ENCODE assay signal across 20 cellular contexts in genomic region chr13:102697264-102697663, GRCh38. TPM values are rescaled to one million over a fixed set of nuclear protein-coding genes. Genes with fewer than 3 reads are reported as not detected.
DNase-seq lines count a peak whose midpoint lies in the region; ATAC-seq and TF ChIP-seq lines count a peak whose summit lies in the region.
"Had no signal": no experiment of that assay in that cellular context is flagged by ENCODE, and none has a peak within 500 bp of the region (broad histone marks: within the 10 kb centered on the region; RNA-seq: fewer than 3 reads in every experiment).

No MANE protein-coding gene starts in this region.

- H3K9ac ChIP-seq in neural progenitor cell: no peak overlapping the region
- no peak overlapping the region for H3K9ac ChIP-seq in skeletal muscle tissue (ENCODE audit: low read depth in 1 of 3, low read length in 3 of 3)
- H3K9ac ChIP-seq: BLaER1 treated with 17β-estradiol and CSF1 and Interleukin-3, amounts not matched to agents 10 nM and 100 nM had no signal

- H3K27ac ChIP-seq in neural progenitor cell (no peak overlapping the region), skeletal muscle tissue (ENCODE audit: low read depth, low read length) (peak overlapping the region; percentile 28)
- H3K27ac ChIP-seq: 22Rv1; A549; BLaER1 treated with 17β-estradiol and CSF1 and Interleukin-3, amounts not matched to agents 10 nM and 100 nM; C4-2B had no signal

- H3K4me1 ChIP-seq in neural progenitor cell (peaks cover 29% of the 10 kb centered on the region), skeletal muscle tissue (ENCODE audit: control insufficient read depth in 3 of 3, insufficient read depth in 3 of 3, low read length in 3 of 3) (peaks cover 17 to 46% (median 44%) of the 10 kb centered on the region in 3 donors)
- H3K4me1 ChIP-seq: A549 had no signal

- no peak overlapping the region for H3K4me3 Mint-ChIP-seq in activated naive CD8-positive, alpha-beta T cell treated with anti-CD3 and anti-CD28 coated beads, Interleukin-2, amount 50 U/mL, for 24 hours
- H3K4me3 Mint-ChIP-seq in activated naive CD8-positive, alpha-beta T cell treated with anti-CD3 and anti-CD28 coated beads for 36 hours: no peak overlapping the region
- no peak overlapping the region for H3K4me3 Mint-ChIP-seq in stimulated activated naive CD8-positive, alpha-beta T cell treated with anti-CD3 and anti-CD28 coated beads, Interleukin-15, amount 100 ng/mL, for 72 hours
- H3K4me3 Mint-ChIP-seq in neural progenitor cell: no peak overlapping the region
- H3K4me3 Mint-ChIP-seq: B cell; CD4-positive, alpha-beta T cell; CD8-positive, alpha-beta T cell had no signal

- no peaks in the 10 kb centered on the region for H3K36me3 Mint-ChIP-seq in activated naive CD8-positive, alpha-beta T cell treated with anti-CD3 and anti-CD28 coated beads, Interleukin-2, amount 50 U/mL, for 24 hours (ENCODE audit: low read depth)
- no peaks in the 10 kb centered on the region for H3K36me3 Mint-ChIP-seq in activated naive CD8-positive, alpha-beta T cell treated with anti-CD3 and anti-CD28 coated beads for 36 hours
- H3K36me3 Mint-ChIP-seq in neural progenitor cell: no peaks in the 10 kb centered on the region
- H3K36me3 Mint-ChIP-seq: CD8-positive, alpha-beta T cell had no signal

- H3K4me1 Mint-ChIP-seq in activated naive CD8-positive, alpha-beta T cell treated with anti-CD3 and anti-CD28 coated beads, Interleukin-2, amount 50 U/mL, for 24 hours: no peaks in the 10 kb centered on the region
- no peaks in the 10 kb centered on the region for H3K4me1 Mint-ChIP-seq in activated naive CD8-positive, alpha-beta T cell treated with anti-CD3 and anti-CD28 coated beads for 36 hours
- H3K4me1 Mint-ChIP-seq in stimulated activated naive CD8-positive, alpha-beta T cell treated with anti-CD3 and anti-CD28 coated beads, Interleukin-15, amount 100 ng/mL, for 72 hours: no peaks in the 10 kb centered on the region
- H3K4me1 Mint-ChIP-seq in neural progenitor cell: peaks cover 6% of the 10 kb centered on the region
- H3K4me1 Mint-ChIP-seq: B cell had no signal

- H3F3A ChIP-seq in neural progenitor cell (ENCODE audit: low read depth): peaks cover 8% of the 10 kb centered on the region

- intact Hi-C loops in left colon (cut with DNase I, micrococcal nuclease): no loop called here

- H3K27me3 Mint-ChIP-seq in activated naive CD8-positive, alpha-beta T cell treated with anti-CD3 and anti-CD28 coated beads, Interleukin-2, amount 50 U/mL, for 24 hours: peaks cover 5% of the 10 kb centered on the region
- peaks cover 18% of the 10 kb centered on the region for H3K27me3 Mint-ChIP-seq in activated naive CD8-positive, alpha-beta T cell treated with anti-CD3 and anti-CD28 coated beads for 36 hours
- H3K27me3 Mint-ChIP-seq in stimulated activated naive CD8-positive, alpha-beta T cell treated with anti-CD3 and anti-CD28 coated beads, Interleukin-15, amount 100 ng/mL, for 72 hours: peaks cover 29% of the 10 kb centered on the region
- H3K27me3 Mint-ChIP-seq in neural progenitor cell (ENCODE audit: insufficient read depth, low read depth): peaks cover 2% of the 10 kb centered on the region

- H3K27me3 ChIP-seq in neural progenitor cell (no peaks in the 10 kb centered on the region), skeletal muscle tissue (ENCODE audit: control insufficient read depth in 3 of 3, insufficient read depth in 3 of 3, low read length in 3 of 3) (no peaks in the 10 kb centered on the region)
- H3K27me3 ChIP-seq: BLaER1 treated with 17β-estradiol and CSF1 and Interleukin-3, amounts not matched to agents 10 nM and 100 nM had no signal

- no peak for TF ChIP-seq CTCF in neural progenitor cell (IDR thresholded peaks at IDR 0.05)

- H3K4me3 ChIP-seq in neural progenitor cell: no peak overlapping the region
- no peak overlapping the region for H3K4me3 ChIP-seq in skeletal muscle tissue (ENCODE audit: low read length in 3 of 3)
- H3K4me3 ChIP-seq: A549; BLaER1 treated with 17β-estradiol and CSF1 and Interleukin-3, amounts not matched to agents 10 nM and 100 nM had no signal

- H3K79me2 ChIP-seq in neural progenitor cell (ENCODE audit: low read depth): no peaks in the 10 kb centered on the region

- H4K20me1 ChIP-seq in neural progenitor cell (ENCODE audit: low read depth): no peaks in the 10 kb centered on the region
- H4K20me1 ChIP-seq: BLaER1 treated with 17β-estradiol and CSF1 and Interleukin-3, amounts not matched to agents 10 nM and 100 nM had no signal

- H3K36me3 ChIP-seq in neural progenitor cell (no peaks in the 10 kb centered on the region), skeletal muscle tissue (ENCODE audit: control insufficient read depth in 3 of 3, insufficient read depth in 3 of 3, low read length in 3 of 3) (no peaks in the 10 kb centered on the region)
- H3K36me3 ChIP-seq: BLaER1 treated with 17β-estradiol and CSF1 and Interleukin-3, amounts not matched to agents 10 nM and 100 nM had no signal

- peak; percentile 30 for ATAC-seq in activated naive CD8-positive, alpha-beta T cell treated with anti-CD3 and anti-CD28 coated beads, Interleukin-2, amount 50 U/mL, for 24 hours
- ATAC-seq in stimulated activated naive CD8-positive, alpha-beta T cell treated with anti-CD3 and anti-CD28 coated beads, Interleukin-15, Interleukin-2, amounts not matched to agents 100 U/mL and 50 U/mL, for 24 hours: peak; percentile 35
- ATAC-seq in stimulated activated naive CD8-positive, alpha-beta T cell treated with anti-CD3 and anti-CD28 coated beads, Interleukin-15, amount 100 ng/mL, for 72 hours: no peak
- ATAC-seq in HG02798 (IDR thresholded peaks at IDR 0.05; ENCODE audit: poor library complexity, unreplicated experiment): no peak
- ATAC-seq in left colon: no peak
- ATAC-seq: A549; CD8-positive, alpha-beta T cell had no signal

- no peak overlapping the region for H3K27ac Mint-ChIP-seq in activated naive CD8-positive, alpha-beta T cell treated with anti-CD3 and anti-CD28 coated beads, Interleukin-2, amount 50 U/mL, for 24 hours
- H3K27ac Mint-ChIP-seq in activated naive CD8-positive, alpha-beta T cell treated with anti-CD3 and anti-CD28 coated beads for 36 hours: no peak overlapping the region
- H3K27ac Mint-ChIP-seq in stimulated activated naive CD8-positive, alpha-beta T cell treated with anti-CD3 and anti-CD28 coated beads, Interleukin-15, amount 100 ng/mL, for 72 hours: no peak overlapping the region
- H3K27ac Mint-ChIP-seq in neural progenitor cell: no peak overlapping the region
- H3K27ac Mint-ChIP-seq: B cell; CD4-positive, alpha-beta T cell; CD8-positive, alpha-beta T cell had no signal

- H2AFZ ChIP-seq in neural progenitor cell (replicated peaks): no peak overlapping the region

- peak overlapping the region; percentile 54 for H3K4me2 ChIP-seq in neural progenitor cell
- H3K4me2 ChIP-seq: A549; BLaER1 treated with 17β-estradiol and CSF1 and Interleukin-3, amounts not matched to agents 10 nM and 100 nM had no signal

- H3K9me3 ChIP-seq in neural progenitor cell (ENCODE audit: low read depth) (no peaks in the 10 kb centered on the region), skeletal muscle tissue (ENCODE audit: control insufficient read depth in 3 of 3, low read length in 3 of 3) (peaks cover 0 to 4% (median 0%) of the 10 kb centered on the region in 3 donors)
- H3K9me3 ChIP-seq: A549; BLaER1 treated with 17β-estradiol and CSF1 and Interleukin-3, amounts not matched to agents 10 nM and 100 nM had no signal

- no peak for DNase-seq in activated naive CD8-positive, alpha-beta T cell treated with anti-CD3 and anti-CD28 coated beads, Interleukin-2, amount 50 U/mL, for 24 hours
- DNase-seq in activated naive CD8-positive, alpha-beta T cell treated with anti-CD3 and anti-CD28 coated beads for 36 hours: no peak
- DNase-seq in stimulated activated naive CD8-positive, alpha-beta T cell treated with anti-CD3 and anti-CD28 coated beads, Interleukin-15, Interleukin-2, amounts not matched to agents 100 U/mL and 50 U/mL, for 24 hours: no peak
- DNase-seq in stimulated activated naive CD8-positive, alpha-beta T cell treated with anti-CD3 and anti-CD28 coated beads, Interleukin-15, amount 100 ng/mL, for 72 hours: no peak
- DNase-seq in neural progenitor cell (ENCODE audit: low spot score) (no peak), left colon (no peak)
- DNase-seq: AML-193; Caco-2; Calu3; CD4-positive, alpha-beta T cell; CD8-positive, alpha-beta T cell; GF-D8 had no signal

- no peaks in the 10 kb centered on the region for H3K9me3 Mint-ChIP-seq in activated naive CD8-positive, alpha-beta T cell treated with anti-CD3 and anti-CD28 coated beads, Interleukin-2, amount 50 U/mL, for 24 hours
- peaks cover 4% of the 10 kb centered on the region for H3K9me3 Mint-ChIP-seq in activated naive CD8-positive, alpha-beta T cell treated with anti-CD3 and anti-CD28 coated beads for 36 hours
- peaks cover 9 to 14% of the 10 kb centered on the region in 2 donors for H3K9me3 Mint-ChIP-seq in stimulated activated naive CD8-positive, alpha-beta T cell treated with anti-CD3 and anti-CD28 coated beads, Interleukin-15, amount 100 ng/mL, for 72 hours
- peaks cover 5% of the 10 kb centered on the region for H3K9me3 Mint-ChIP-seq in neural progenitor cell

RNA-seq across cellular contexts. Expression of gene METTL21C, which starts 2.4 kb away (rescaled TPM):
- total RNA-seq in activated naive CD8-positive, alpha-beta T cell treated with anti-CD3 and anti-CD28 coated beads for 36 hours: not detected
- total RNA-seq in neural progenitor cell (ENCODE audit: low replicate concordance): not detected in 2 replicates
- total RNA-seq in skeletal muscle tissue: 29.7 TPM
- not detected for total RNA-seq in left colon
- total RNA-seq: A172; B cell; Caco-2; Calu3; CD4-positive, alpha-beta T cell; CD8-positive, alpha-beta T cell had no signal

Comparison
In these comparisons a context has a peak if more than half of its experiments do, and no peak if none do; other contexts are left out.
1. ATAC-seq: peak in activated naive CD8-positive, alpha-beta T cell treated with anti-CD3 and anti-CD28 coated beads, Interleukin-2, amount 50 U/mL, for 24 hours (single experiment) and stimulated activated naive CD8-positive, alpha-beta T cell treated with anti-CD3 and anti-CD28 coated beads, Interleukin-15, Interleukin-2, amounts not matched to agents 100 U/mL and 50 U/mL, for 24 hours (single experiment); none in stimulated activated naive CD8-positive, alpha-beta T cell treated with anti-CD3 and anti-CD28 coated beads, Interleukin-15, amount 100 ng/mL, for 72 hours (single experiment), HG02798 (single experiment) and left colon (single experiment).
2. RNA of gene METTL21C, which starts 2.4 kb away (total RNA-seq): 29.7 TPM in skeletal muscle tissue (single experiment); not detected in activated naive CD8-positive, alpha-beta T cell treated with anti-CD3 and anti-CD28 coated beads for 36 hours, not detected in neural progenitor cell and not detected in left colon; every median in the first group is over 10 times any median in the second.